In genomic region chr16:12188674-12189249, GRCh38 we compare ENCODE assay signal across 17 cellular contexts.
DNase-seq lines count a peak whose midpoint lies in the region; ATAC-seq, FAIRE-seq and TF ChIP-seq lines count a peak whose summit lies in the region.
"Had no signal": no experiment of that assay in that cellular context is flagged by ENCODE, and none has a peak within 500 bp of the region (broad histone marks: within the 10 kb centered on the region; RNA-seq: fewer than 3 reads in every experiment).

No MANE protein-coding gene starts in this region.

- H3K4me3 Mint-ChIP-seq in Calu3 (ENCODE audit: low read depth, unreplicated experiment) (no peak overlapping the region), osteocyte (ENCODE audit: unreplicated experiment) (no peak overlapping the region)
- H3K4me3 Mint-ChIP-seq: IgD-negative memory B cell; naive thymus-derived CD4-positive, alpha-beta T cell had no signal

- ATAC-seq in HG02870 (IDR thresholded peaks at IDR 0.05; ENCODE audit: unreplicated experiment) = no peak
- no peak for ATAC-seq in Right ventricle myocardium inferior
- ATAC-seq: naive thymus-derived CD4-positive, alpha-beta T cell had no signal

- TF ChIP-seq CTCF in Calu3 (IDR thresholded peaks at IDR 0.05; ENCODE audit: unreplicated experiment) (no peak), epithelial cell of proximal tubule (conservative IDR thresholded peaks at IDR 0.05; ENCODE audit: low read depth, low read length) (no peak), osteocyte (IDR thresholded peaks at IDR 0.05) (no peak)

- H3K9me3 Mint-ChIP-seq in Calu3 (ENCODE audit: low read depth, unreplicated experiment) (peaks cover 2% of the 10 kb centered on the region), osteocyte (ENCODE audit: unreplicated experiment) (no peaks in the 10 kb centered on the region)
- H3K9me3 Mint-ChIP-seq: IgD-negative memory B cell; naive thymus-derived CD4-positive, alpha-beta T cell had no signal

- H3K27me3 Mint-ChIP-seq in Calu3 (ENCODE audit: unreplicated experiment) (no peaks in the 10 kb centered on the region), osteocyte (ENCODE audit: unreplicated experiment) (no peaks in the 10 kb centered on the region)
- H3K27me3 Mint-ChIP-seq: IgD-negative memory B cell; naive thymus-derived CD4-positive, alpha-beta T cell had no signal

- CTCF ChIA-PET in Calu3 (lab: Charles Lee) = interaction anchor here (1.0 kb wide), 1 partner anchor 93 kb away, joined by 3 read pairs; no protein-coding TSS in a partner anchor

- H3K27ac Mint-ChIP-seq in Calu3 (ENCODE audit: unreplicated experiment) (no peak overlapping the region), osteocyte (ENCODE audit: unreplicated experiment) (peak overlapping the region; percentile 64)
- H3K27ac Mint-ChIP-seq: IgD-negative memory B cell had no signal

- TF ChIP-seq POLR2A in GM12891 (IDR thresholded peaks at IDR 0.05; ENCODE audit: low read depth, low read length) = no peak

- peaks cover 26% of the 10 kb centered on the region for H3K4me1 Mint-ChIP-seq in Calu3 (ENCODE audit: low read depth, unreplicated experiment)
- H3K4me1 Mint-ChIP-seq in osteocyte (ENCODE audit: unreplicated experiment) = peaks cover 32% of the 10 kb centered on the region

- H3K4me3 ChIP-seq in epithelial cell of proximal tubule (ENCODE audit: low read depth, low read length) = no peak overlapping the region

- H3K36me3 Mint-ChIP-seq in Calu3 (ENCODE audit: insufficient read depth, unreplicated experiment) (no peaks in the 10 kb centered on the region), osteocyte (ENCODE audit: unreplicated experiment) (no peaks in the 10 kb centered on the region)
- H3K36me3 Mint-ChIP-seq: IgD-negative memory B cell had no signal

- no TSS peak for BruUV-seq in Calu3 (replicated peaks; lab: Mats Ljungman, UMichigan)

- intact Hi-C loops in Calu3 (cut with micrococcal nuclease; ENCODE audit: unreplicated experiment) (no loop called here), Right ventricle myocardium inferior (cut with DNase I) (no loop called here)

- DNase-seq in Calu3 = peak; percentile 3
- peak; percentile 51 for DNase-seq in M059J (ENCODE audit: low read depth)
- peak; percentile 27 for DNase-seq in epithelial cell of proximal tubule (ENCODE audit: low read depth)
- DNase-seq in osteocyte (ENCODE audit: extremely low spot score, unreplicated experiment) = no peak
- DNase-seq in GM12891 (ENCODE audit: insufficient read length, low spot score) = no peak
- no peak for DNase-seq in Right ventricle myocardium inferior (ENCODE audit: missing footprints)
- DNase-seq: activated effector memory CD4-positive, alpha-beta T cell treated with anti-CD3 and anti-CD28 coated beads, Interleukin-2, amount 50 U/mL, for 16 hours; effector CD4-positive, alpha-beta T cell; glutamatergic neuron; naive thymus-derived CD4-positive, alpha-beta T cell; NCI-H1694; NK-92 treated with Interleukin-12 subunit alpha and Interleukin-12 subunit beta, amount 100 ng/mL, for 24 hours; right cardiac atrium; stimulated activated naive CD4-positive, alpha-beta T cell had no signal

- FAIRE-seq in GM12891 (lab: Jason Lieb, UNC) = no peak
- FAIRE-seq: islet of Langerhans had no signal

TF ChIP-seq in GM12891, 5 proteins besides CTCF, POLR2A, EP300 and RAD21:
- TF ChIP-seq POU2F2 (IDR thresholded peaks at IDR 0.05; ENCODE audit: low read depth, low read length) (no peak), SPI1 (IDR thresholded peaks at IDR 0.05; ENCODE audit: low read depth, low read length) (no peak), PAX5 (IDR thresholded peaks at IDR 0.05; ENCODE audit: insufficient read depth, low read length, severe bottlenecking) (no peak), POLR2AphosphoS5 (IDR thresholded peaks at IDR 0.05; ENCODE audit: low read depth, low read length) (no peak), TAF1 (IDR thresholded peaks at IDR 0.05; ENCODE audit: low read depth, low read length) (no peak)
TF ChIP-seq in GM12891: peak in this region for 0.

Comparison
In these comparisons a context has a peak if more than half of its experiments do, and no peak if none do; other contexts are left out.
1. DNase-seq: peak in Calu3 (single experiment), M059J (single experiment) and epithelial cell of proximal tubule (single experiment); none in osteocyte (single experiment), GM12891 (single experiment) and Right ventricle myocardium inferior (single experiment).